In genomic region chr11:15370774-15371173, GRCh38 we compare ENCODE assay signal across 1 cellular context.
TF ChIP-seq lines count a peak whose summit lies in the region.

No MANE protein-coding gene starts in this region.

TF ChIP-seq in HEK293, 187 proteins besides CTCF, POLR2A, EP300 and RAD21 (continued from another document):
- TF ChIP-seq, protein P1, sequence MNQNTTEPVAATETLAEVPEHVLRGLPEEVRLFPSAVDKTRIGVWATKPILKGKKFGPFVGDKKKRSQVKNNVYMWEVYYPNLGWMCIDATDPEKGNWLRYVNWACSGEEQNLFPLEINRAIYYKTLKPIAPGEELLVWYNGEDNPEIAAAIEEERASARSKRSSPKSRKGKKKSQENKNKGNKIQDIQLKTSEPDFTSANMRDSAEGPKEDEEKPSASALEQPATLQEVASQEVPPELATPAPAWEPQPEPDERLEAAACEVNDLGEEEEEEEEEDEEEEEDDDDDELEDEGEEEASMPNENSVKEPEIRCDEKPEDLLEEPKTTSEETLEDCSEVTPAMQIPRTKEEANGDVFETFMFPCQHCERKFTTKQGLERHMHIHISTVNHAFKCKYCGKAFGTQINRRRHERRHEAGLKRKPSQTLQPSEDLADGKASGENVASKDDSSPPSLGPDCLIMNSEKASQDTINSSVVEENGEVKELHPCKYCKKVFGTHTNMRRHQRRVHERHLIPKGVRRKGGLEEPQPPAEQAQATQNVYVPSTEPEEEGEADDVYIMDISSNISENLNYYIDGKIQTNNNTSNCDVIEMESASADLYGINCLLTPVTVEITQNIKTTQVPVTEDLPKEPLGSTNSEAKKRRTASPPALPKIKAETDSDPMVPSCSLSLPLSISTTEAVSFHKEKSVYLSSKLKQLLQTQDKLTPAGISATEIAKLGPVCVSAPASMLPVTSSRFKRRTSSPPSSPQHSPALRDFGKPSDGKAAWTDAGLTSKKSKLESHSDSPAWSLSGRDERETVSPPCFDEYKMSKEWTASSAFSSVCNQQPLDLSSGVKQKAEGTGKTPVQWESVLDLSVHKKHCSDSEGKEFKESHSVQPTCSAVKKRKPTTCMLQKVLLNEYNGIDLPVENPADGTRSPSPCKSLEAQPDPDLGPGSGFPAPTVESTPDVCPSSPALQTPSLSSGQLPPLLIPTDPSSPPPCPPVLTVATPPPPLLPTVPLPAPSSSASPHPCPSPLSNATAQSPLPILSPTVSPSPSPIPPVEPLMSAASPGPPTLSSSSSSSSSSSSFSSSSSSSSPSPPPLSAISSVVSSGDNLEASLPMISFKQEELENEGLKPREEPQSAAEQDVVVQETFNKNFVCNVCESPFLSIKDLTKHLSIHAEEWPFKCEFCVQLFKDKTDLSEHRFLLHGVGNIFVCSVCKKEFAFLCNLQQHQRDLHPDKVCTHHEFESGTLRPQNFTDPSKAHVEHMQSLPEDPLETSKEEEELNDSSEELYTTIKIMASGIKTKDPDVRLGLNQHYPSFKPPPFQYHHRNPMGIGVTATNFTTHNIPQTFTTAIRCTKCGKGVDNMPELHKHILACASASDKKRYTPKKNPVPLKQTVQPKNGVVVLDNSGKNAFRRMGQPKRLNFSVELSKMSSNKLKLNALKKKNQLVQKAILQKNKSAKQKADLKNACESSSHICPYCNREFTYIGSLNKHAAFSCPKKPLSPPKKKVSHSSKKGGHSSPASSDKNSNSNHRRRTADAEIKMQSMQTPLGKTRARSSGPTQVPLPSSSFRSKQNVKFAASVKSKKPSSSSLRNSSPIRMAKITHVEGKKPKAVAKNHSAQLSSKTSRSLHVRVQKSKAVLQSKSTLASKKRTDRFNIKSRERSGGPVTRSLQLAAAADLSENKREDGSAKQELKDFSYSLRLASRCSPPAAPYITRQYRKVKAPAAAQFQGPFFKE (tag by site-specific recombination; IDR thresholded peaks at IDR 0.05; ENCODE audit: borderline replicate concordance), result no peak
- TF ChIP-seq ZNF211 (tag by site-specific recombination; IDR thresholded peaks at IDR 0.05; ENCODE audit: low read depth) (no peak), ZNF701 (tag by site-specific recombination; IDR thresholded peaks at IDR 0.05) (no peak), ZNF155 (tag by site-specific recombination; IDR thresholded peaks at IDR 0.05) (no peak), HOXD13 (CRISPR knock-in tag; IDR thresholded peaks at IDR 0.05; ENCODE audit: borderline replicate concordance) (0 out of 2 replicates have a peak, but pooled peaks have one; percentile 44), ZNF548 (tag by site-specific recombination; IDR thresholded peaks at IDR 0.05) (no peak), ZXDB (tag by site-specific recombination; IDR thresholded peaks at IDR 0.05) (peak; percentile 86), ZNF16 (tag by site-specific recombination; IDR thresholded peaks at IDR 0.05; ENCODE audit: low read depth) (no peak), ZNF223 (tag by site-specific recombination; IDR thresholded peaks at IDR 0.05) (no peak), ZNF157 (tag by site-specific recombination; IDR thresholded peaks at IDR 0.05) (no peak), OSR2 (tag by site-specific recombination; IDR thresholded peaks at IDR 0.05) (peak; percentile 79), ZNF354C (tag by site-specific recombination; IDR thresholded peaks at IDR 0.05; ENCODE audit: borderline replicate concordance, low read depth) (no peak), ZNF521 (tag by site-specific recombination; IDR thresholded peaks at IDR 0.05) (no peak), KLF17 (tag by site-specific recombination; IDR thresholded peaks at IDR 0.05) (no peak), ZNF426 (tag by site-specific recombination; IDR thresholded peaks at IDR 0.05) (no peak), SP7 (tag by site-specific recombination; IDR thresholded peaks at IDR 0.05) (peak; percentile 29; the same call in 1 of the 2 replicates), ZNF214 (tag by site-specific recombination; IDR thresholded peaks at IDR 0.05; ENCODE audit: borderline replicate concordance) (no peak), ZNF10 (tag by site-specific recombination; IDR thresholded peaks at IDR 0.05) (no peak), ZNF549 (tag by site-specific recombination; IDR thresholded peaks at IDR 0.05) (no peak), ZNF518A (tag by site-specific recombination; conservative IDR thresholded peaks at IDR 0.05; ENCODE audit: low read depth) (0 out of 2 replicates have a peak, but pooled peaks have one; percentile 25), ZBTB8A (tag by site-specific recombination; IDR thresholded peaks at IDR 0.05) (peak; percentile 55; the same call in 1 of the 2 replicates), TCF7L2 (IDR thresholded peaks at IDR 0.05; ENCODE audit: borderline replicate concordance, low read depth, low read length) (peak; percentile 66), YY1 (tag by site-specific recombination; IDR thresholded peaks at IDR 0.05) (peak; percentile 45; the same call in 1 of the 2 replicates), KLF16 (tag by site-specific recombination; IDR thresholded peaks at IDR 0.05) (peak; percentile 51; the same call in 1 of the 2 replicates), OVOL3 (tag by site-specific recombination; IDR thresholded peaks at IDR 0.05) (peak; percentile 66)
- TF ChIP-seq, protein P2, sequence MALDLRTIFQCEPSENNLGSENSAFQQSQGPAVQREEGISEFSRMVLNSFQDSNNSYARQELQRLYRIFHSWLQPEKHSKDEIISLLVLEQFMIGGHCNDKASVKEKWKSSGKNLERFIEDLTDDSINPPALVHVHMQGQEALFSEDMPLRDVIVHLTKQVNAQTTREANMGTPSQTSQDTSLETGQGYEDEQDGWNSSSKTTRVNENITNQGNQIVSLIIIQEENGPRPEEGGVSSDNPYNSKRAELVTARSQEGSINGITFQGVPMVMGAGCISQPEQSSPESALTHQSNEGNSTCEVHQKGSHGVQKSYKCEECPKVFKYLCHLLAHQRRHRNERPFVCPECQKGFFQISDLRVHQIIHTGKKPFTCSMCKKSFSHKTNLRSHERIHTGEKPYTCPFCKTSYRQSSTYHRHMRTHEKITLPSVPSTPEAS (tag by site-specific recombination; IDR thresholded peaks at IDR 0.05), result 0 out of 2 replicates have a peak, but pooled peaks have one; percentile 31
- TF ChIP-seq, protein P3, sequence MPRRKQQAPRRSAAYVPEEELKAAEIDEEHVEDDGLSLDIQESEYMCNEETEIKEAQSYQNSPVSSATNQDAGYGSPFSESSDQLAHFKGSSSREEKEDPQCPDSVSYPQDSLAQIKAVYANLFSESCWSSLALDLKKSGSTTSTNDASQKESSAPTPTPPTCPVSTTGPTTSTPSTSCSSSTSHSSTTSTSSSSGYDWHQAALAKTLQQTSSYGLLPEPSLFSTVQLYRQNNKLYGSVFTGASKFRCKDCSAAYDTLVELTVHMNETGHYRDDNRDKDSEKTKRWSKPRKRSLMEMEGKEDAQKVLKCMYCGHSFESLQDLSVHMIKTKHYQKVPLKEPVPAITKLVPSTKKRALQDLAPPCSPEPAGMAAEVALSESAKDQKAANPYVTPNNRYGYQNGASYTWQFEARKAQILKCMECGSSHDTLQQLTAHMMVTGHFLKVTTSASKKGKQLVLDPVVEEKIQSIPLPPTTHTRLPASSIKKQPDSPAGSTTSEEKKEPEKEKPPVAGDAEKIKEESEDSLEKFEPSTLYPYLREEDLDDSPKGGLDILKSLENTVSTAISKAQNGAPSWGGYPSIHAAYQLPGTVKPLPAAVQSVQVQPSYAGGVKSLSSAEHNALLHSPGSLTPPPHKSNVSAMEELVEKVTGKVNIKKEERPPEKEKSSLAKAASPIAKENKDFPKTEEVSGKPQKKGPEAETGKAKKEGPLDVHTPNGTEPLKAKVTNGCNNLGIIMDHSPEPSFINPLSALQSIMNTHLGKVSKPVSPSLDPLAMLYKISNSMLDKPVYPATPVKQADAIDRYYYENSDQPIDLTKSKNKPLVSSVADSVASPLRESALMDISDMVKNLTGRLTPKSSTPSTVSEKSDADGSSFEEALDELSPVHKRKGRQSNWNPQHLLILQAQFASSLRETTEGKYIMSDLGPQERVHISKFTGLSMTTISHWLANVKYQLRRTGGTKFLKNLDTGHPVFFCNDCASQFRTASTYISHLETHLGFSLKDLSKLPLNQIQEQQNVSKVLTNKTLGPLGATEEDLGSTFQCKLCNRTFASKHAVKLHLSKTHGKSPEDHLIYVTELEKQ (tag by site-specific recombination; IDR thresholded peaks at IDR 0.05; ENCODE audit: borderline replicate concordance), result peak; percentile 56; the same call in 1 of the 2 replicates
- TF ChIP-seq, protein P4, sequence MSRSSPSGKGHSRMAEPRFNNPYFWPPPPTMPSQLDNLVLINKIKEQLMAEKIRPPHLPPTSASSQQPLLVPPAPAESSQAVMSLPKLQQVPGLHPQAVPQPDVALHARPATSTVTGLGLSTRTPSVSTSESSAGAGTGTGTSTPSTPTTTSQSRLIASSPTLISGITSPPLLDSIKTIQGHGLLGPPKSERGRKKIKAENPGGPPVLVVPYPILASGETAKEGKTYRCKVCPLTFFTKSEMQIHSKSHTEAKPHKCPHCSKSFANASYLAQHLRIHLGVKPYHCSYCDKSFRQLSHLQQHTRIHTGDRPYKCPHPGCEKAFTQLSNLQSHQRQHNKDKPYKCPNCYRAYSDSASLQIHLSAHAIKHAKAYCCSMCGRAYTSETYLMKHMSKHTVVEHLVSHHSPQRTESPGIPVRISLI (tag by site-specific recombination; IDR thresholded peaks at IDR 0.05), result no peak
